In the genomic region with DNA sequence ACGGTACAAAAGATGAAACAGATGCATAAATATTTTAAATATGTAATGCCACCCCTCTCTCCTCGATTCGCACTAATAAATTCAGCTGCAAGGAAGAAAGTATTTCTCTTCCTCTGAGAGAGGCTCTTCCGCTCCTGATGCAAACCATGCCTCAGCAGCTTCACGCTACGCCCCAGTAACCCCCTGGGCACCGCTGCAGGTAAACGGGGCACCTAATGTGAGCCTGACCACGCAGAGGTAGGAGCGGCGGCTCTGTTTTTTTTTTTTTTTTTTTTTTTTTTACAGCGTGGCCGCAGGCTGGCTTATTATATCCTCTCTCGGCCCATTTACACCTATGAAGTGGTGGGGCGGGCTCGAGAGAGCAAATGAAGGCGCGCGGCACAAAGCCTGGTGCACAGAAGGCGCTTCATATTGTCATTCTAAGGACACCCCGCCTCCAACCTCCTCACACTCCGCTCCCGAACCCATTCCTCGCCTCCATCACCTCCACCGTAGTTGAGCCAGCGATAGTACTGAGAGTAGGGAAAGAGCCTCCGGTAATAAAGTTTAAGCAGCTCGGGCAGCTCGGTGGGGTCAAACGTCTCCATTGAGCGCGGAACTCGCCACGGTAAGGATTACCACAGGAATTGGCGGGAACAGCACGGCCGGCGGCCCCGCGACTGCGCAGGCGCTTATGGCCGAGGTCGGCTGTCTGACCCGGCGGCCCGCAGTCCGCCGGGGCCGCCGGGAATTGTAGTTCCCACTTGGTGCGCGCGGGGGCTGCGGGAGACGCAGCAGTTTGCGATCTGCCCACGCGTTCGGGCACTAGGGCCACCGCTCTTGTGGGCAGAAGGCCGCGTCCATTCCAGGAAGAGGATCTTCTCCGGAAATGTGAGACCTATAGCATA, we compare ENCODE assay signal across 1 cellular context.
TF ChIP-seq lines count a peak whose summit lies in the region.

A gene (minus strand): TSS at position 612 of the 887 bp plus-strand sequence. CDS start 25 bp downstream, at position 587.

TF ChIP-seq in K562, 482 proteins besides CTCF, POLR2A, EP300 and RAD21 (continued from another document):
- TF ChIP-seq, protein P1, sequence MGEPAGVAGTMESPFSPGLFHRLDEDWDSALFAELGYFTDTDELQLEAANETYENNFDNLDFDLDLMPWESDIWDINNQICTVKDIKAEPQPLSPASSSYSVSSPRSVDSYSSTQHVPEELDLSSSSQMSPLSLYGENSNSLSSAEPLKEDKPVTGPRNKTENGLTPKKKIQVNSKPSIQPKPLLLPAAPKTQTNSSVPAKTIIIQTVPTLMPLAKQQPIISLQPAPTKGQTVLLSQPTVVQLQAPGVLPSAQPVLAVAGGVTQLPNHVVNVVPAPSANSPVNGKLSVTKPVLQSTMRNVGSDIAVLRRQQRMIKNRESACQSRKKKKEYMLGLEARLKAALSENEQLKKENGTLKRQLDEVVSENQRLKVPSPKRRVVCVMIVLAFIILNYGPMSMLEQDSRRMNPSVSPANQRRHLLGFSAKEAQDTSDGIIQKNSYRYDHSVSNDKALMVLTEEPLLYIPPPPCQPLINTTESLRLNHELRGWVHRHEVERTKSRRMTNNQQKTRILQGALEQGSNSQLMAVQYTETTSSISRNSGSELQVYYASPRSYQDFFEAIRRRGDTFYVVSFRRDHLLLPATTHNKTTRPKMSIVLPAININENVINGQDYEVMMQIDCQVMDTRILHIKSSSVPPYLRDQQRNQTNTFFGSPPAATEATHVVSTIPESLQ (CRISPR knock-in tag; IDR thresholded peaks at IDR 0.05): peak; percentile 89
- no peak for TF ChIP-seq TEAD2 (tag; IDR thresholded peaks at IDR 0.05)
- TF ChIP-seq, protein P2, sequence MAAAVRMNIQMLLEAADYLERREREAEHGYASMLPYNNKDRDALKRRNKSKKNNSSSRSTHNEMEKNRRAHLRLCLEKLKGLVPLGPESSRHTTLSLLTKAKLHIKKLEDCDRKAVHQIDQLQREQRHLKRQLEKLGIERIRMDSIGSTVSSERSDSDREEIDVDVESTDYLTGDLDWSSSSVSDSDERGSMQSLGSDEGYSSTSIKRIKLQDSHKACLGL (CRISPR knock-in tag; IDR thresholded peaks at IDR 0.05; ENCODE audit: borderline replicate concordance, poor library complexity, severe bottlenecking): no peak
- TF ChIP-seq, protein P3, sequence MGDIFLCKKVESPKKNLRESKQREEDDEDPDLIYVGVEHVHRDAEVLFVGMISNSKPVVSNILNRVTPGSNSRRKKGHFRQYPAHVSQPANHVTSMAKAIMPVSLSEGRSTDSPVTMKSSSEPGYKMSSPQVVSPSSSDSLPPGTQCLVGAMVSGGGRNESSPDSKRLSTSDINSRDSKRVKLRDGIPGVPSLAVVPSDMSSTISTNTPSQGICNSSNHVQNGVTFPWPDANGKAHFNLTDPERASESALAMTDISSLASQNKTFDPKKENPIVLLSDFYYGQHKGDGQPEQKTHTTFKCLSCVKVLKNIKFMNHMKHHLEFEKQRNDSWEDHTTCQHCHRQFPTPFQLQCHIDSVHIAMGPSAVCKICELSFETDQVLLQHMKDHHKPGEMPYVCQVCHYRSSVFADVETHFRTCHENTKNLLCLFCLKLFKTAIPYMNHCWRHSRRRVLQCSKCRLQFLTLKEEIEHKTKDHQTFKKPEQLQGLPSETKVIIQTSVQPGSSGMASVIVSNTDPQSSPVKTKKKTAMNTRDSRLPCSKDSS (IDR thresholded peaks at IDR 0.05; ENCODE audit: low read depth, partially characterized antibody): no peak
- no peak for TF ChIP-seq ZEB2 (IDR thresholded peaks at IDR 0.05)
- TF ChIP-seq, protein P4, sequence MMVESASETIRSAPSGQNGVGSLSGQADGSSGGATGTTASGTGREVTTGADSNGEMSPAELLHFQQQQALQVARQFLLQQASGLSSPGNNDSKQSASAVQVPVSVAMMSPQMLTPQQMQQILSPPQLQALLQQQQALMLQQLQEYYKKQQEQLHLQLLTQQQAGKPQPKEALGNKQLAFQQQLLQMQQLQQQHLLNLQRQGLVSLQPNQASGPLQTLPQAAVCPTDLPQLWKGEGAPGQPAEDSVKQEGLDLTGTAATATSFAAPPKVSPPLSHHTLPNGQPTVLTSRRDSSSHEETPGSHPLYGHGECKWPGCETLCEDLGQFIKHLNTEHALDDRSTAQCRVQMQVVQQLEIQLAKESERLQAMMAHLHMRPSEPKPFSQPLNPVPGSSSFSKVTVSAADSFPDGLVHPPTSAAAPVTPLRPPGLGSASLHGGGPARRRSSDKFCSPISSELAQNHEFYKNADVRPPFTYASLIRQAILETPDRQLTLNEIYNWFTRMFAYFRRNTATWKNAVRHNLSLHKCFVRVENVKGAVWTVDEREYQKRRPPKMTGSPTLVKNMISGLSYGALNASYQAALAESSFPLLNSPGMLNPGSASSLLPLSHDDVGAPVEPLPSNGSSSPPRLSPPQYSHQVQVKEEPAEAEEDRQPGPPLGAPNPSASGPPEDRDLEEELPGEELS (CRISPR knock-in tag; IDR thresholded peaks at IDR 0.05; ENCODE audit: borderline replicate concordance): no peak
- no peak for TF ChIP-seq FOXJ2 (tag; IDR thresholded peaks at IDR 0.05)
- no peak for TF ChIP-seq PRPF4 (IDR thresholded peaks at IDR 0.05; ENCODE audit: insufficient read depth, low read depth, low read length, poor library complexity, severe bottlenecking)
- TF ChIP-seq, protein P5, sequence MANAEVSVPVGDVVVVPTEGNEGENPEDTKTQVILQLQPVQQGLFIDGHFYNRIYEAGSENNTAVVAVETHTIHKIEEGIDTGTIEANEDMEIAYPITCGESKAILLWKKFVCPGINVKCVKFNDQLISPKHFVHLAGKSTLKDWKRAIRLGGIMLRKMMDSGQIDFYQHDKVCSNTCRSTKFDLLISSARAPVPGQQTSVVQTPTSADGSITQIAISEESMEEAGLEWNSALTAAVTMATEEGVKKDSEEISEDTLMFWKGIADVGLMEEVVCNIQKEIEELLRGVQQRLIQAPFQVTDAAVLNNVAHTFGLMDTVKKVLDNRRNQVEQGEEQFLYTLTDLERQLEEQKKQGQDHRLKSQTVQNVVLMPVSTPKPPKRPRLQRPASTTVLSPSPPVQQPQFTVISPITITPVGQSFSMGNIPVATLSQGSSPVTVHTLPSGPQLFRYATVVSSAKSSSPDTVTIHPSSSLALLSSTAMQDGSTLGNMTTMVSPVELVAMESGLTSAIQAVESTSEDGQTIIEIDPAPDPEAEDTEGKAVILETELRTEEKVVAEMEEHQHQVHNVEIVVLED (CRISPR knock-in tag; IDR thresholded peaks at IDR 0.05): peak; percentile 88
- TF ChIP-seq ZNF766 (CRISPR knock-in tag; conservative IDR thresholded peaks at IDR 0.05): no peak
- TF ChIP-seq POLR2AphosphoS5 (IDR thresholded peaks at IDR 0.05; ENCODE audit: control insufficient read depth, insufficient read depth, low read depth, low read length): peak; percentile 93
- TF ChIP-seq, protein P6, sequence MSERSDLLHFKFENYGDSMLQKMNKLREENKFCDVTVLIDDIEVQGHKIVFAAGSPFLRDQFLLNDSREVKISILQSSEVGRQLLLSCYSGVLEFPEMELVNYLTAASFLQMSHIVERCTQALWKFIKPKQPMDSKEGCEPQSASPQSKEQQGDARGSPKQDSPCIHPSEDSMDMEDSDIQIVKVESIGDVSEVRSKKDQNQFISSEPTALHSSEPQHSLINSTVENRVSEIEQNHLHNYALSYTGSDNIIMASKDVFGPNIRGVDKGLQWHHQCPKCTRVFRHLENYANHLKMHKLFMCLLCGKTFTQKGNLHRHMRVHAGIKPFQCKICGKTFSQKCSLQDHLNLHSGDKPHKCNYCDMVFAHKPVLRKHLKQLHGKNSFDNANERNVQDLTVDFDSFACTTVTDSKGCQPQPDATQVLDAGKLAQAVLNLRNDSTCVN (CRISPR knock-in tag; IDR thresholded peaks at IDR 0.05): no peak
- no peak for TF ChIP-seq HIVEP1 (CRISPR knock-in tag; IDR thresholded peaks at IDR 0.05)
- TF ChIP-seq EZH2 (IDR thresholded peaks at IDR 0.05; ENCODE audit: borderline replicate concordance, low read depth, low read length): no peak
- TF ChIP-seq TAF15 (IDR thresholded peaks at IDR 0.05; ENCODE audit: low read depth, low read length): no peak
- no peak for TF ChIP-seq RBM25 (IDR thresholded peaks at IDR 0.05; ENCODE audit: low read depth, low read length, severe bottlenecking)
- no peak for TF ChIP-seq HLTF (IDR thresholded peaks at IDR 0.05)
- TF ChIP-seq CC2D1A (IDR thresholded peaks at IDR 0.05): no peak
- TF ChIP-seq, protein P7, sequence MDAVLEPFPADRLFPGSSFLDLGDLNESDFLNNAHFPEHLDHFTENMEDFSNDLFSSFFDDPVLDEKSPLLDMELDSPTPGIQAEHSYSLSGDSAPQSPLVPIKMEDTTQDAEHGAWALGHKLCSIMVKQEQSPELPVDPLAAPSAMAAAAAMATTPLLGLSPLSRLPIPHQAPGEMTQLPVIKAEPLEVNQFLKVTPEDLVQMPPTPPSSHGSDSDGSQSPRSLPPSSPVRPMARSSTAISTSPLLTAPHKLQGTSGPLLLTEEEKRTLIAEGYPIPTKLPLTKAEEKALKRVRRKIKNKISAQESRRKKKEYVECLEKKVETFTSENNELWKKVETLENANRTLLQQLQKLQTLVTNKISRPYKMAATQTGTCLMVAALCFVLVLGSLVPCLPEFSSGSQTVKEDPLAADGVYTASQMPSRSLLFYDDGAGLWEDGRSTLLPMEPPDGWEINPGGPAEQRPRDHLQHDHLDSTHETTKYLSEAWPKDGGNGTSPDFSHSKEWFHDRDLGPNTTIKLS (IDR thresholded peaks at IDR 0.05; ENCODE audit: borderline replicate concordance, low read depth): peak; percentile 89
- peak; percentile 86 for TF ChIP-seq KDM5B (IDR thresholded peaks at IDR 0.05; ENCODE audit: insufficient replicate concordance, low read depth, low read length)
- no peak for TF ChIP-seq ZNF184 (CRISPR knock-in tag; IDR thresholded peaks at IDR 0.05)
- peak; percentile 70 to 80; a peak in 3 of 4 replicates for TF ChIP-seq SIX5 (IDR thresholded peaks at IDR 0.05; ENCODE audit: borderline replicate concordance in 1 of 2, insufficient read depth in 1 of 2, low read depth in 1 of 2, low read length in 2 of 2)
- TF ChIP-seq, protein P8, sequence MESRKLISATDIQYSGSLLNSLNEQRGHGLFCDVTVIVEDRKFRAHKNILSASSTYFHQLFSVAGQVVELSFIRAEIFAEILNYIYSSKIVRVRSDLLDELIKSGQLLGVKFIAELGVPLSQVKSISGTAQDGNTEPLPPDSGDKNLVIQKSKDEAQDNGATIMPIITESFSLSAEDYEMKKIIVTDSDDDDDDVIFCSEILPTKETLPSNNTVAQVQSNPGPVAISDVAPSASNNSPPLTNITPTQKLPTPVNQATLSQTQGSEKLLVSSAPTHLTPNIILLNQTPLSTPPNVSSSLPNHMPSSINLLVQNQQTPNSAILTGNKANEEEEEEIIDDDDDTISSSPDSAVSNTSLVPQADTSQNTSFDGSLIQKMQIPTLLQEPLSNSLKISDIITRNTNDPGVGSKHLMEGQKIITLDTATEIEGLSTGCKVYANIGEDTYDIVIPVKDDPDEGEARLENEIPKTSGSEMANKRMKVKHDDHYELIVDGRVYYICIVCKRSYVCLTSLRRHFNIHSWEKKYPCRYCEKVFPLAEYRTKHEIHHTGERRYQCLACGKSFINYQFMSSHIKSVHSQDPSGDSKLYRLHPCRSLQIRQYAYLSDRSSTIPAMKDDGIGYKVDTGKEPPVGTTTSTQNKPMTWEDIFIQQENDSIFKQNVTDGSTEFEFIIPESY (CRISPR knock-in tag; IDR thresholded peaks at IDR 0.05): peak; percentile 59
- TF ChIP-seq KLF13 (tag; IDR thresholded peaks at IDR 0.05; ENCODE audit: borderline replicate concordance, low read depth): no peak
- TF ChIP-seq CHD2 (IDR thresholded peaks at IDR 0.05; ENCODE audit: low read depth, low read length): no peak; the same call in 1 of the 2 replicates
- TF ChIP-seq FOXM1 (IDR thresholded peaks at IDR 0.05; ENCODE audit: low read depth): no peak
- TF ChIP-seq FOXM1 (CRISPR knock-in tag; IDR thresholded peaks at IDR 0.05; ENCODE audit: low read depth): no peak; the same call in 1 of the 2 replicates
- no peak for TF ChIP-seq ZFP1 (CRISPR knock-in tag; IDR thresholded peaks at IDR 0.05)
- no peak for TF ChIP-seq SRSF3 (IDR thresholded peaks at IDR 0.05; ENCODE audit: insufficient read depth, low read length)
- TF ChIP-seq HDAC1 (IDR thresholded peaks at IDR 0.05): peak in 1 of 2 experiments; percentile 81; a peak in 2 of 4 replicates
- TF ChIP-seq HSF4 (CRISPR knock-in tag; IDR thresholded peaks at IDR 0.05; ENCODE audit: borderline replicate concordance): no peak
- TF ChIP-seq ELF1 (tag; IDR thresholded peaks at IDR 0.05): no peak
- no peak for TF ChIP-seq ZNF311 (CRISPR knock-in tag; IDR thresholded peaks at IDR 0.05)
- no peak for TF ChIP-seq SMARCA5 (IDR thresholded peaks at IDR 0.05)
- no peak for TF ChIP-seq ILK (tag; IDR thresholded peaks at IDR 0.05; ENCODE audit: borderline replicate concordance, low read depth)
- TF ChIP-seq U2AF2 (optimal IDR thresholded peaks at IDR 0.05; ENCODE audit: low read depth, low read length): no peak
